Comparison of ENCODE assay signal across 19 cellular contexts in genomic region chr20:32319100-32319499, GRCh38. TPM values are rescaled to one million over a fixed set of nuclear protein-coding genes. Genes with fewer than 3 reads are reported as not detected.
A peak's percentile ranks its signal among the peaks of the same experiment; 100 is the strongest.
DNase-seq lines count a peak whose midpoint lies in the region; ATAC-seq and TF ChIP-seq lines count a peak whose summit lies in the region.
"Had no signal": no experiment of that assay in that cellular context is flagged by ENCODE, and none has a peak within 500 bp of the region (broad histone marks: within the 10 kb centered on the region; RNA-seq: fewer than 3 reads in every experiment).

No MANE protein-coding gene starts in this region.

- CTCF ChIA-PET in activated naive CD4-positive, alpha-beta T cell treated with anti-CD3 and anti-CD28 coated beads for 36 hours (lab: Charles Lee): no interaction called here
- CTCF ChIA-PET in T-cell (lab: Charles Lee): no interaction called here

- no peaks in the 10 kb centered on the region for H3K9me3 Mint-ChIP-seq in activated naive CD4-positive, alpha-beta T cell treated with anti-CD3 and anti-CD28 coated beads for 36 hours
- H3K9me3 Mint-ChIP-seq in T-cell (no peaks in the 10 kb centered on the region), natural killer cell (no peaks in the 10 kb centered on the region)
- H3K9me3 Mint-ChIP-seq: CD8-positive, alpha-beta memory T cell; GM23338 had no signal

- POLR2A ChIA-PET in T-cell (lab: Charles Lee): no interaction called here

- H3K27ac Mint-ChIP-seq in activated naive CD4-positive, alpha-beta T cell treated with anti-CD3 and anti-CD28 coated beads for 36 hours: peak overlapping the region; percentile 30
- H3K27ac Mint-ChIP-seq in T-cell (peak overlapping the region; percentile 57 to 61), natural killer cell (peak overlapping the region in 1 of 2 donors; percentile 68)
- H3K27ac Mint-ChIP-seq: B cell, GM23338 had no signal

- no peak for DNase-seq in activated CD4-positive, CD25-positive, alpha-beta regulatory T cell (lab: John Stamatoyannopoulos, UW)
- peak; percentile 50 for DNase-seq in activated naive CD4-positive, alpha-beta T cell treated with anti-CD3 and anti-CD28 coated beads for 36 hours
- no peak for DNase-seq in activated naive CD4-positive, alpha-beta T cell treated with anti-CD3 and anti-CD28 coated beads, Interleukin-2, amount 50 U/mL, for 16 hours
- no peak for DNase-seq in T-cell
- no peak for DNase-seq in natural killer cell
- DNase-seq in activated gamma-delta T cell treated with Interleukin-2 at 50 U/mL for 16 hours: no peak
- DNase-seq: CD8-positive, alpha-beta memory T cell; DMS79; GDM1; NCI-H1105; NCI-H1694 treated with DMSO at 0.1 percent for 48 hours; NCI-H2107; NCI-H2227 treated with DMSO at 0.1 percent for 48 hours; NCI-H524 had no signal

- H3K27me3 Mint-ChIP-seq in activated naive CD4-positive, alpha-beta T cell treated with anti-CD3 and anti-CD28 coated beads for 36 hours (ENCODE audit: low read depth): no peaks in the 10 kb centered on the region
- H3K27me3 Mint-ChIP-seq in T-cell: no peaks in the 10 kb centered on the region
- no peaks in the 10 kb centered on the region for H3K27me3 Mint-ChIP-seq in natural killer cell (ENCODE audit: low read depth in 2 of 2)
- H3K27me3 Mint-ChIP-seq: B cell; CD8-positive, alpha-beta memory T cell had no signal

- peaks cover 14% of the 10 kb centered on the region for H3K4me1 Mint-ChIP-seq in activated naive CD4-positive, alpha-beta T cell treated with anti-CD3 and anti-CD28 coated beads for 36 hours (ENCODE audit: low read depth)
- H3K4me1 Mint-ChIP-seq in T-cell (peaks cover 0 to 2% (median 1%) of the 10 kb centered on the region in 3 donors), natural killer cell (peaks cover 0 to 8% of the 10 kb centered on the region in 2 donors)
- H3K4me1 Mint-ChIP-seq: GM23338 had no signal

- TF ChIP-seq CTCF in natural killer cell (IDR thresholded peaks at IDR 0.05): no peak

- H3K4me3 Mint-ChIP-seq in activated naive CD4-positive, alpha-beta T cell treated with anti-CD3 and anti-CD28 coated beads for 36 hours: no peak overlapping the region
- H3K4me3 Mint-ChIP-seq in T-cell: no peak overlapping the region
- no peak overlapping the region for H3K4me3 Mint-ChIP-seq in natural killer cell
- H3K4me3 Mint-ChIP-seq: B cell; CD8-positive, alpha-beta memory T cell; GM23338 had no signal

- H3K36me3 Mint-ChIP-seq in activated naive CD4-positive, alpha-beta T cell treated with anti-CD3 and anti-CD28 coated beads for 36 hours (ENCODE audit: low read depth): peaks cover 52% of the 10 kb centered on the region
- H3K36me3 Mint-ChIP-seq in T-cell: peaks cover 34% of the 10 kb centered on the region
- H3K36me3 Mint-ChIP-seq in natural killer cell: peaks cover 9% of the 10 kb centered on the region

- intact Hi-C loops in activated naive CD4-positive, alpha-beta T cell treated with anti-CD3 and anti-CD28 coated beads for 36 hours (cut with micrococcal nuclease): no loop called here
- intact Hi-C loops in natural killer cell (cut with micrococcal nuclease): no loop called here

- ATAC-seq in activated CD4-positive, CD25-positive, alpha-beta regulatory T cell treated with anti-CD3 and anti-CD28 coated beads, Interleukin-2, amount 50 U/mL, for 24 hours: peak; percentile 32 to 58
- peak in 1 of 4 experiments; percentile 44 for ATAC-seq in T-cell (replicated peaks in 1 of 4)
- ATAC-seq in natural killer cell: peak in 2 of 3 donors; percentile 52
- ATAC-seq in GM21737 (IDR thresholded peaks at IDR 0.05; ENCODE audit: unreplicated experiment): no peak
- ATAC-seq: GM23338, HCT116 had no signal

RNA-seq across cellular contexts. Expression of gene ASXL1, which starts 39.0 kb away (rescaled TPM):
- total RNA-seq in activated naive CD4-positive, alpha-beta T cell treated with anti-CD3 and anti-CD28 coated beads for 36 hours: 100 to 1,000 TPM; 155 to 162 TPM
- total RNA-seq in T-cell (100 to 1,000 TPM; 122 to 204 (median 137) TPM), natural killer cell (100 to 1,000 TPM; 106 to 125 (median 108) TPM)

RNA-seq across cellular contexts. Expression of gene KIF3B, which starts 41.6 kb away (rescaled TPM):
- total RNA-seq in activated naive CD4-positive, alpha-beta T cell treated with anti-CD3 and anti-CD28 coated beads for 36 hours: 10 to 100 TPM; 27.4 to 27.6 TPM
- total RNA-seq in T-cell (10 to 100 TPM; 11.3 to 14.6 (median 13.6) TPM), natural killer cell (10 to 100 TPM; 10.2 to 14.3 (median 13.2) TPM)
